In genomic region chr15:28182216-28182615, GRCh38 we compare ENCODE assay signal across 16 cellular contexts.
DNase-seq lines count a peak whose midpoint lies in the region; ATAC-seq and TF ChIP-seq lines count a peak whose summit lies in the region.
"Had no signal": no experiment of that assay in that cellular context is flagged by ENCODE, and none has a peak within 500 bp of the region (broad histone marks: within the 10 kb centered on the region; RNA-seq: fewer than 3 reads in every experiment).

No MANE protein-coding gene starts in this region.

- H4K20me1 ChIP-seq in hepatocyte (ENCODE audit: insufficient read depth, poor library complexity, severe bottlenecking), result no peaks in the 10 kb centered on the region
- H4K20me1 ChIP-seq: BLaER1 had no signal

- no peak for ATAC-seq in sciatic nerve
- ATAC-seq in CD4-positive, alpha-beta T cell (ENCODE audit: poor library complexity), result no peak
- ATAC-seq: CD8-positive, alpha-beta T cell; HepG2 had no signal

- no peak overlapping the region for H3K4me3 ChIP-seq in Peyer's patch
- H3K4me3 ChIP-seq in hepatocyte, result no peak overlapping the region
- H3K4me3 ChIP-seq in transverse colon, result no peak overlapping the region
- H3K4me3 ChIP-seq: BLaER1 had no signal

- 86% methylated on average over 8 of the region's 8 CpGs for WGBS in hepatocyte (ENCODE audit: low lambda C conversion rate, missing lambda C conversion rate)
- whole genome bisulfite sequencing in transverse colon (ENCODE audit: low coverage in 1 of 2), 2 donors, result 60 to 85% methylated on average over 2 to 8 of the region's 8 CpGs

- in situ Hi-C loops in transverse colon (cut with MboI; ENCODE audit: low pct_ligation_motif_present in 1 of 4, low pct_unique_long_range_greater_than_20kb in 1 of 4, low sequenced_read_pairs in 3 of 4), result no loop called here

- peak in 2 of 3 donors; percentile 64 to 70 for DNase-seq in Peyer's patch
- peak; percentile 19 for DNase-seq in hepatocyte (ENCODE audit: low spot score)
- DNase-seq in nephron progenitor cell, result no peak
- DNase-seq in transverse colon, result peak; percentile 78
- DNase-seq in pons (ENCODE audit: low spot score), result no peak
- DNase-seq in sciatic nerve (ENCODE audit: low spot score), result no peak
- no peak for DNase-seq in CD4-positive, alpha-beta T cell
- DNase-seq: 8988T; Calu3; CD8-positive, alpha-beta T cell; DMS79 treated with DMSO at 0.1 percent for 48 hours; GF-D8; H9 had no signal

- H3K4me1 ChIP-seq in Peyer's patch (no peaks in the 10 kb centered on the region), hepatocyte (ENCODE audit: insufficient read depth) (no peaks in the 10 kb centered on the region), transverse colon (peaks cover 0 to 13% (median 8%) of the 10 kb centered on the region in 4 donors)
- H3K4me1 ChIP-seq: BLaER1 had no signal

- H3K36me3 ChIP-seq in Peyer's patch, result peaks cover 0 to 46% (median 0%) of the 10 kb centered on the region in 3 donors
- no peaks in the 10 kb centered on the region for H3K36me3 ChIP-seq in hepatocyte (replicated peaks; ENCODE audit: insufficient read depth, low read depth)
- peaks cover 0 to 24% (median 6%) of the 10 kb centered on the region in 4 donors for H3K36me3 ChIP-seq in transverse colon

- peak overlapping the region; percentile 83 for H3K27ac Mint-ChIP-seq in nephron progenitor cell
- H3K27ac Mint-ChIP-seq in CD4-positive, alpha-beta T cell, result no peak overlapping the region
- H3K27ac Mint-ChIP-seq: CD8-positive, alpha-beta T cell had no signal

- TF ChIP-seq CTCF in Peyer's patch (IDR thresholded peaks at IDR 0.05) (no peak), hepatocyte (IDR thresholded peaks at IDR 0.05; ENCODE audit: poor library complexity) (no peak), nephron progenitor cell (IDR thresholded peaks at IDR 0.05) (no peak), transverse colon (IDR thresholded peaks at IDR 0.05) (no peak)
- TF ChIP-seq CTCF in CD4-positive, alpha-beta T cell (IDR thresholded peaks at IDR 0.05), result no peak

- no peaks in the 10 kb centered on the region for H3K27me3 Mint-ChIP-seq in nephron progenitor cell (ENCODE audit: low read depth, poor library complexity)
- no peaks in the 10 kb centered on the region for H3K27me3 Mint-ChIP-seq in CD4-positive, alpha-beta T cell

- intact Hi-C loops in transverse colon (cut with DNase I; ENCODE audit: low total_unique reads), result no loop called here
- intact Hi-C loops in sciatic nerve (cut with DNase I), result no loop called here
- intact Hi-C loops in CD4-positive, alpha-beta T cell (cut with DNase I, micrococcal nuclease), result no loop called here

- TF ChIP-seq EP300 in transverse colon (IDR thresholded peaks at IDR 0.05; ENCODE audit: low read depth), result no peak

- POLR2A ChIA-PET in CD4-positive, alpha-beta T cell (lab: Charles Lee), result no interaction called here

- no peak overlapping the region for H3K4me3 Mint-ChIP-seq in nephron progenitor cell
- H3K4me3 Mint-ChIP-seq in CD4-positive, alpha-beta T cell, result no peak overlapping the region
- H3K4me3 Mint-ChIP-seq: CD14-positive monocyte; CD8-positive, alpha-beta T cell; H9 had no signal

- no peaks in the 10 kb centered on the region for H3K9me3 Mint-ChIP-seq in nephron progenitor cell
- no peaks in the 10 kb centered on the region for H3K9me3 Mint-ChIP-seq in CD4-positive, alpha-beta T cell
- H3K9me3 Mint-ChIP-seq: CD14-positive monocyte; CD8-positive, alpha-beta T cell; H9 had no signal

- no peak overlapping the region for H3K27ac ChIP-seq in Peyer's patch
- peak overlapping the region; percentile 39 for H3K27ac ChIP-seq in hepatocyte
- peak overlapping the region in 3 of 4 donors; percentile 7 to 57 (median 42) for H3K27ac ChIP-seq in transverse colon
- H3K27ac ChIP-seq in CD4-positive, alpha-beta T cell (ENCODE audit: low read depth, low read length), result no peak overlapping the region
- H3K27ac ChIP-seq: BLaER1 had no signal

- no peak overlapping the region for H3K4me2 ChIP-seq in hepatocyte
- H3K4me2 ChIP-seq: BLaER1 had no signal

- no peaks in the 10 kb centered on the region for H3K9me2 ChIP-seq in hepatocyte (replicated peaks; ENCODE audit: insufficient read depth)

- peaks cover 39% of the 10 kb centered on the region for H3K36me3 Mint-ChIP-seq in nephron progenitor cell (ENCODE audit: low read depth)
- H3K36me3 Mint-ChIP-seq in CD4-positive, alpha-beta T cell (ENCODE audit: low read depth), result peaks cover 57% of the 10 kb centered on the region

- H3K9me3 ChIP-seq in Peyer's patch, result no peaks in the 10 kb centered on the region
- H3K9me3 ChIP-seq in hepatocyte (ENCODE audit: low read depth), result no peaks in the 10 kb centered on the region
- H3K9me3 ChIP-seq in transverse colon, result no peaks in the 10 kb centered on the region
- H3K9me3 ChIP-seq in CD4-positive, alpha-beta T cell (ENCODE audit: control insufficient read depth, low read length), result no peaks in the 10 kb centered on the region
- H3K9me3 ChIP-seq: BLaER1 had no signal

- H2AFZ ChIP-seq in hepatocyte, result no peak overlapping the region

- TF ChIP-seq POLR2A in Peyer's patch (IDR thresholded peaks at IDR 0.05), result no peak
- no peak for TF ChIP-seq POLR2A in transverse colon (IDR thresholded peaks at IDR 0.05)

- H3K4me1 Mint-ChIP-seq in nephron progenitor cell, result no peaks in the 10 kb centered on the region
- H3K4me1 Mint-ChIP-seq in CD4-positive, alpha-beta T cell (ENCODE audit: low read depth), result no peaks in the 10 kb centered on the region
- H3K4me1 Mint-ChIP-seq: H9 had no signal

- H3K27me3 ChIP-seq in Peyer's patch (no peaks in the 10 kb centered on the region), hepatocyte (no peaks in the 10 kb centered on the region), transverse colon (no peaks in the 10 kb centered on the region)
- no peaks in the 10 kb centered on the region for H3K27me3 ChIP-seq in CD4-positive, alpha-beta T cell (ENCODE audit: control insufficient read depth, insufficient read depth, low read length)
- H3K27me3 ChIP-seq: BLaER1 had no signal

- H3K79me2 ChIP-seq in hepatocyte, result no peaks in the 10 kb centered on the region

- CTCF ChIA-PET in CD4-positive, alpha-beta T cell (lab: Charles Lee), result no interaction called here

Comparison
In these comparisons a context has a peak if more than half of its experiments do, and no peak if none do; other contexts are left out.
1. DNase-seq: peak in Peyer's patch (2 of 3), hepatocyte (single experiment) and transverse colon (single experiment); none in nephron progenitor cell (single experiment), pons (single experiment), sciatic nerve (single experiment) and CD4-positive, alpha-beta T cell (0 of 10).
2. H3K27ac ChIP-seq: peak in hepatocyte (single experiment) and transverse colon (3 of 4); none in Peyer's patch (0 of 4) and CD4-positive, alpha-beta T cell (single experiment).